Comparison of ENCODE assay signal across 19 cellular contexts in genomic region chr4:117793786-117794369, GRCh38.
"Had no signal": no experiment of that assay in that cellular context is flagged by ENCODE, and none has a peak within 500 bp of the region (broad histone marks: within the 10 kb centered on the region; RNA-seq: fewer than 3 reads in every experiment).

No MANE protein-coding gene starts in this region.

- H3K27ac ChIP-seq: colonic mucosa, heart left ventricle, neutrophil, tibial artery, uterus had no signal

- H3K4me1 ChIP-seq: colonic mucosa, heart left ventricle, tibial artery, uterus had no signal

- H3K27me3 ChIP-seq: colonic mucosa, heart left ventricle, neutrophil, tibial artery, uterus had no signal

- H3K36me3 ChIP-seq: colonic mucosa, heart left ventricle, neutrophil, tibial artery, uterus had no signal

- H3K9me3 Mint-ChIP-seq: activated CD4-positive, alpha-beta memory T cell treated with anti-CD3 and anti-CD28 coated beads, Interleukin-2, amount 10 ng/mL, durations not matched to agents 7 days and 5 days; activated naive CD4-positive, alpha-beta T cell treated with anti-CD3 and anti-CD28 coated beads, Interleukin-2, amount 10 ng/mL, durations not matched to agents 7 days and 5 days; activated T-cell treated with anti-CD3 and anti-CD28 coated beads, Interleukin-2, amount 50 U/mL, for 24 hours; stimulated activated naive B cell treated with anti-CD40 and anti-IgM and Interleukin-4, amounts not matched to agents 10 μg/mL and 1 μg/mL and 100 μg/mL, for 72 hours; WTC11 had no signal

- H3K4me3 ChIP-seq: colonic mucosa, heart left ventricle, lung, mucosa of descending colon, tibial artery, uterus had no signal

- H3K36me3 Mint-ChIP-seq: activated naive CD4-positive, alpha-beta T cell treated with anti-CD3 and anti-CD28 coated beads, Interleukin-2, amount 10 ng/mL, durations not matched to agents 7 days and 5 days; naive thymus-derived CD4-positive, alpha-beta T cell; stimulated activated naive B cell treated with anti-CD40 and anti-IgM and Interleukin-4, amounts not matched to agents 10 μg/mL and 1 μg/mL and 100 μg/mL, for 72 hours; WTC11 had no signal

- H3K4me3 Mint-ChIP-seq: activated CD4-positive, alpha-beta memory T cell treated with anti-CD3 and anti-CD28 coated beads, Interleukin-2, amount 10 ng/mL, durations not matched to agents 7 days and 5 days; activated naive CD4-positive, alpha-beta T cell treated with anti-CD3 and anti-CD28 coated beads, Interleukin-2, amount 10 ng/mL, durations not matched to agents 7 days and 5 days; activated T-cell treated with anti-CD3 and anti-CD28 coated beads, Interleukin-2, amount 50 U/mL, for 24 hours; naive thymus-derived CD4-positive, alpha-beta T cell; stimulated activated naive B cell treated with anti-CD40 and anti-IgM and Interleukin-4, amounts not matched to agents 10 μg/mL and 1 μg/mL and 100 μg/mL, for 72 hours; T-helper 17 cell; WTC11 had no signal

- H3K27ac Mint-ChIP-seq: activated CD4-positive, alpha-beta memory T cell treated with anti-CD3 and anti-CD28 coated beads, Interleukin-2, amount 10 ng/mL, durations not matched to agents 7 days and 5 days; activated naive CD4-positive, alpha-beta T cell treated with anti-CD3 and anti-CD28 coated beads, Interleukin-2, amount 10 ng/mL, durations not matched to agents 7 days and 5 days; activated T-cell treated with anti-CD3 and anti-CD28 coated beads, Interleukin-2, amount 50 U/mL, for 24 hours; naive thymus-derived CD4-positive, alpha-beta T cell; stimulated activated naive B cell treated with anti-CD40 and anti-IgM and Interleukin-4, amounts not matched to agents 10 μg/mL and 1 μg/mL and 100 μg/mL, for 72 hours; T-helper 17 cell; WTC11 had no signal

- ATAC-seq: heart left ventricle; mucosa of descending colon; naive thymus-derived CD4-positive, alpha-beta T cell; stimulated activated naive B cell treated with anti-CD40 and anti-IgM and Interleukin-4, amounts not matched to agents 10 μg/mL and 1 μg/mL and 100 μg/mL, for 72 hours; T-helper 17 cell; WTC11 had no signal

- FAIRE-seq: frontal cortex had no signal

- H3K9me3 ChIP-seq: colonic mucosa, heart left ventricle, mucosa of descending colon, neutrophil, tibial artery, uterus had no signal

- H3K4me1 Mint-ChIP-seq: activated CD4-positive, alpha-beta memory T cell treated with anti-CD3 and anti-CD28 coated beads, Interleukin-2, amount 10 ng/mL, durations not matched to agents 7 days and 5 days; activated naive CD4-positive, alpha-beta T cell treated with anti-CD3 and anti-CD28 coated beads, Interleukin-2, amount 10 ng/mL, durations not matched to agents 7 days and 5 days; naive thymus-derived CD4-positive, alpha-beta T cell; stimulated activated naive B cell treated with anti-CD40 and anti-IgM and Interleukin-4, amounts not matched to agents 10 μg/mL and 1 μg/mL and 100 μg/mL, for 72 hours; T-helper 17 cell had no signal

- DNase-seq: activated CD4-positive, alpha-beta memory T cell treated with anti-CD3 and anti-CD28 coated beads, Interleukin-2, amount 10 ng/mL, durations not matched to agents 7 days and 5 days; activated CD4-positive, alpha-beta T cell treated with anti-CD3 and anti-CD28 coated beads for 4 hours; activated naive CD4-positive, alpha-beta T cell treated with anti-CD3 and anti-CD28 coated beads, Interleukin-2, amount 10 ng/mL, durations not matched to agents 7 days and 5 days; activated T-cell treated with anti-CD3 and anti-CD28 coated beads, Interleukin-2, amount 50 U/mL, for 24 hours; central memory CD4-positive, alpha-beta T cell; colonic mucosa; heart left ventricle; mucosa of descending colon; naive thymus-derived CD4-positive, alpha-beta T cell; stimulated activated CD4-positive, alpha-beta T cell treated with anti-CD3 and anti-CD28 coated beads, Interleukin-15, amount 100 ng/mL, for 24 hours; stimulated activated CD4-positive, alpha-beta T cell treated with anti-CD3 and anti-CD28 coated beads, Interleukin-4, amount 100 ng/mL, for 1 hour; stimulated activated naive B cell treated with anti-CD40 and anti-IgM and Interleukin-4, amounts not matched to agents 10 μg/mL and 1 μg/mL and 100 μg/mL, for 72 hours; T-helper 17 cell; tibial artery; uterus had no signal

- H3K27me3 Mint-ChIP-seq: activated CD4-positive, alpha-beta memory T cell treated with anti-CD3 and anti-CD28 coated beads, Interleukin-2, amount 10 ng/mL, durations not matched to agents 7 days and 5 days; activated naive CD4-positive, alpha-beta T cell treated with anti-CD3 and anti-CD28 coated beads, Interleukin-2, amount 10 ng/mL, durations not matched to agents 7 days and 5 days; activated T-cell treated with anti-CD3 and anti-CD28 coated beads, Interleukin-2, amount 50 U/mL, for 24 hours; naive thymus-derived CD4-positive, alpha-beta T cell; stimulated activated naive B cell treated with anti-CD40 and anti-IgM and Interleukin-4, amounts not matched to agents 10 μg/mL and 1 μg/mL and 100 μg/mL, for 72 hours; T-helper 17 cell had no signal
